ENCODE assay signal across 2 cellular contexts in genomic region chr3:193946945-193947344, GRCh38.
TF ChIP-seq lines count a peak whose summit lies in the region.

No MANE protein-coding gene starts in this region.

TF ChIP-seq in IMR-90, 13 proteins besides CTCF, POLR2A, EP300 and RAD21:
- TF ChIP-seq BHLHE40 (IDR thresholded peaks at IDR 0.05; ENCODE audit: low read depth, low read length) (no peak), MAFK (IDR thresholded peaks at IDR 0.05; ENCODE audit: low read depth, low read length) (no peak), ELK1 (IDR thresholded peaks at IDR 0.05; ENCODE audit: borderline replicate concordance, low read depth, low read length) (no peak), CEBPB (IDR thresholded peaks at IDR 0.05; ENCODE audit: low read depth, low read length) (no peak), NFE2L2 (IDR thresholded peaks at IDR 0.05; ENCODE audit: low read depth, low read length) (no peak), RFX5 (IDR thresholded peaks at IDR 0.05; ENCODE audit: low read depth, low read length) (no peak), MAZ (IDR thresholded peaks at IDR 0.05; ENCODE audit: borderline replicate concordance, low read depth, low read length) (no peak), MXI1 (IDR thresholded peaks at IDR 0.05; ENCODE audit: borderline replicate concordance, low read depth, low read length) (no peak), RCOR1 (IDR thresholded peaks at IDR 0.05; ENCODE audit: insufficient replicate concordance, low read length) (no peak), SMC3 (IDR thresholded peaks at IDR 0.05; ENCODE audit: low read depth, low read length) (no peak), CHD1 (IDR thresholded peaks at IDR 0.05; ENCODE audit: low read depth, low read length) (no peak), USF2 (IDR thresholded peaks at IDR 0.05; ENCODE audit: low read depth, low read length) (no peak), FOS (IDR thresholded peaks at IDR 0.05; ENCODE audit: low read depth, low read length) (no peak)
TF ChIP-seq in IMR-90: peak in this region for 0.

TF ChIP-seq in K562, 482 proteins besides CTCF, POLR2A, EP300 and RAD21:
- no peak for TF ChIP-seq ZBTB7A (IDR thresholded peaks at IDR 0.05; ENCODE audit: borderline replicate concordance, control insufficient read depth, low read depth, low read length)
- no peak for TF ChIP-seq MEIS2 (IDR thresholded peaks at IDR 0.05; ENCODE audit: partially characterized antibody)
- no peak for TF ChIP-seq E2F6 (IDR thresholded peaks at IDR 0.05; ENCODE audit: borderline replicate concordance in 1 of 2, extremely low read depth in 1 of 2, insufficient read depth in 1 of 2, insufficient read length in 1 of 2, low read depth in 1 of 2, low read length in 1 of 2, poor library complexity in 1 of 2, severe bottlenecking in 1 of 2)
- no peak for TF ChIP-seq ZFP36 (IDR thresholded peaks at IDR 0.05; ENCODE audit: low read depth, low read length, partially characterized antibody)
- TF ChIP-seq ZNF395 (CRISPR knock-in tag; IDR thresholded peaks at IDR 0.05), result no peak
- TF ChIP-seq ZNF707 (CRISPR knock-in tag; conservative IDR thresholded peaks at IDR 0.05), result no peak
- TF ChIP-seq ZNF644 (tag; IDR thresholded peaks at IDR 0.05; ENCODE audit: low read depth), result no peak
- TF ChIP-seq TCF15 (CRISPR knock-in tag; IDR thresholded peaks at IDR 0.05), result no peak
- no peak for TF ChIP-seq ZNF316 (IDR thresholded peaks at IDR 0.05)
- no peak for TF ChIP-seq ZNF217 (CRISPR knock-in tag; IDR thresholded peaks at IDR 0.05)
- TF ChIP-seq ZC3H8 (IDR thresholded peaks at IDR 0.05), result no peak
- TF ChIP-seq PHF8 (IDR thresholded peaks at IDR 0.05; ENCODE audit: borderline replicate concordance, low read length), result no peak
- no peak for TF ChIP-seq FOXJ3 (CRISPR knock-in tag; IDR thresholded peaks at IDR 0.05)
- TF ChIP-seq ESRRA (IDR thresholded peaks at IDR 0.05; ENCODE audit: borderline replicate concordance, low read depth), result no peak
- no peak for TF ChIP-seq ILK (tag; IDR thresholded peaks at IDR 0.05; ENCODE audit: borderline replicate concordance, low read depth)
- TF ChIP-seq ZNF232 (CRISPR knock-in tag; IDR thresholded peaks at IDR 0.05), result no peak
- no peak for TF ChIP-seq ASH1L (IDR thresholded peaks at IDR 0.05; ENCODE audit: borderline replicate concordance, low read depth, partially characterized antibody)
